Comparison of ENCODE assay signal across 8 cellular contexts in genomic region chr16:67191995-67192681, GRCh38. TPM values are rescaled to one million over a fixed set of nuclear protein-coding genes. Genes with fewer than 3 reads are reported as not detected.
DNase-seq lines count a peak whose midpoint lies in the region; ATAC-seq and TF ChIP-seq lines count a peak whose summit lies in the region.

TSS of gene E2F4 (plus strand) at chr16:67192155. CDS start at chr16:67192228, 73 bp downstream.

- peak within 1 kb of the TSS; percentile 19 for H2BK15ac ChIP-seq in neuronal stem cell (ENCODE audit: low read length)

- peak within 1 kb of the TSS; percentile 94 for H3K18ac ChIP-seq in neuronal stem cell (ENCODE audit: low read length)

- H2AFZ ChIP-seq in Loucy (ENCODE audit: low read length) = peak within 1 kb of the TSS; percentile 71
- peak within 1 kb of the TSS; percentile 78 for H2AFZ ChIP-seq in neuronal stem cell (ENCODE audit: low read length)

- H3K4me1 ChIP-seq in Loucy (ENCODE audit: insufficient read depth, low read length, poor library complexity, severe bottlenecking) (peaks cover 21% of the 10 kb centered on the region), SJCRH30 (peaks cover 16% of the 10 kb centered on the region), foreskin keratinocyte (peaks cover 8% of the 10 kb centered on the region), neuronal stem cell (ENCODE audit: control insufficient read depth in 2 of 2, insufficient read depth in 1 of 2, low read depth in 1 of 2, low read length in 2 of 2) (peaks cover 11 to 20% of the 10 kb centered on the region in 2 donors), subcutaneous abdominal adipose tissue (ENCODE audit: control insufficient read depth in 5 of 5, insufficient read depth in 5 of 5, low read length in 5 of 5) (peaks cover 18 to 52% (median 27%) of the 10 kb centered on the region in 5 donors)

- H3K9ac ChIP-seq in Loucy (ENCODE audit: low read depth, low read length, poor library complexity, severe bottlenecking) (peak within 1 kb of the TSS; percentile 94), neuronal stem cell (ENCODE audit: low read depth, low read length, poor library complexity) (peak within 1 kb of the TSS; percentile 100), subcutaneous abdominal adipose tissue (ENCODE audit: low read length in 5 of 5) (peak within 1 kb of the TSS; percentile 84 to 100 (median 96))

- H3K79me2 ChIP-seq in Loucy (ENCODE audit: insufficient read depth, low read length) = peaks cover 50% of the 10 kb centered on the region

- H3K79me1 ChIP-seq in neuronal stem cell (ENCODE audit: low read depth, low read length) = peaks cover 9% of the 10 kb centered on the region

- no peaks in the 10 kb centered on the region for H3K9me2 ChIP-seq in Loucy (replicated peaks; ENCODE audit: low read depth, low read length)

- H3K36me3 ChIP-seq in Loucy (ENCODE audit: insufficient read depth, low read length) = peaks cover 28% of the 10 kb centered on the region; the same call in 1 of the 2 replicates
- H3K36me3 ChIP-seq in SJCRH30 = peaks cover 36% of the 10 kb centered on the region
- peaks cover 35 to 41% of the 10 kb centered on the region in 2 donors for H3K36me3 ChIP-seq in neuronal stem cell (replicated peaks in 1 of 2; ENCODE audit: control insufficient read depth in 2 of 2, insufficient read depth in 2 of 2, low read length in 2 of 2)
- H3K36me3 ChIP-seq in subcutaneous abdominal adipose tissue (ENCODE audit: control insufficient read depth in 5 of 5, insufficient read depth in 5 of 5, low read length in 5 of 5) = peaks cover 0 to 40% (median 34%) of the 10 kb centered on the region in 5 donors

- H3K23ac ChIP-seq in neuronal stem cell (ENCODE audit: low read depth, low read length, poor library complexity) = peak within 1 kb of the TSS; percentile 94

- H2BK120ac ChIP-seq in neuronal stem cell (ENCODE audit: low read depth, low read length) = no peak within 1 kb of the TSS

- H3K9me3 ChIP-seq in Loucy (ENCODE audit: insufficient read depth, low read depth, low read length) (no peaks in the 10 kb centered on the region), SJCRH30 (replicated peaks) (no peaks in the 10 kb centered on the region), neuronal stem cell (replicated peaks in 1 of 2; ENCODE audit: control insufficient read depth in 2 of 2, insufficient read depth in 1 of 2, low read depth in 1 of 2, low read length in 2 of 2) (no peaks in the 10 kb centered on the region), subcutaneous abdominal adipose tissue (ENCODE audit: control insufficient read depth in 5 of 5, low read length in 5 of 5) (no peaks in the 10 kb centered on the region)

- no peak within 1 kb of the TSS for H4K91ac ChIP-seq in neuronal stem cell (ENCODE audit: low read depth, low read length, poor library complexity)

- peak; percentile 88 for ATAC-seq in foreskin keratinocyte

- H4K20me1 ChIP-seq in Loucy (ENCODE audit: insufficient read depth, low read length, poor library complexity, severe bottlenecking) = peaks cover 32% of the 10 kb centered on the region

- TF ChIP-seq CTCF in Loucy (conservative IDR thresholded peaks at IDR 0.05; ENCODE audit: low read length) (no peak), foreskin keratinocyte (conservative IDR thresholded peaks at IDR 0.05) (peak; percentile 4)

- no peak within 1 kb of the TSS for H3K4ac ChIP-seq in neuronal stem cell (ENCODE audit: low read length)

- H3K27me3 ChIP-seq in Loucy (ENCODE audit: insufficient read depth, low read length, poor library complexity, severe bottlenecking) (no peaks in the 10 kb centered on the region), SJCRH30 (no peaks in the 10 kb centered on the region), foreskin keratinocyte (no peaks in the 10 kb centered on the region), neuronal stem cell (ENCODE audit: control insufficient read depth in 3 of 3, insufficient read depth in 3 of 3, low read depth in 1 of 3, low read length in 3 of 3) (peaks cover 0 to under 1% (median 0%) of the 10 kb centered on the region in 3 experiments), subcutaneous abdominal adipose tissue (ENCODE audit: control insufficient read depth in 5 of 5, insufficient read depth in 4 of 5, low read length in 5 of 5) (no peaks in the 10 kb centered on the region)

- peak within 1 kb of the TSS; percentile 44 for H3K27ac ChIP-seq in SJCRH30
- peak within 1 kb of the TSS; percentile 66 for H3K27ac ChIP-seq in foreskin keratinocyte
- no peak within 1 kb of the TSS for H3K27ac ChIP-seq in neuronal stem cell (replicated peaks; ENCODE audit: low read length)
- peak within 1 kb of the TSS; percentile 79 for H3K27ac ChIP-seq in subcutaneous abdominal adipose tissue (ENCODE audit: low read depth, low read length)

- peak within 1 kb of the TSS; percentile 79 for H2BK5ac ChIP-seq in neuronal stem cell (ENCODE audit: low read length)

- peak within 1 kb of the TSS; percentile 97 for H3K4me2 ChIP-seq in Loucy (ENCODE audit: low read depth, low read length, poor library complexity, severe bottlenecking)
- H3K4me2 ChIP-seq in neuronal stem cell (ENCODE audit: insufficient read depth, low read length, poor library complexity, severe bottlenecking) = peak within 1 kb of the TSS; percentile 88

- H3K14ac ChIP-seq in neuronal stem cell (ENCODE audit: low read length) = peak within 1 kb of the TSS; percentile 90

- H4K8ac ChIP-seq in neuronal stem cell (ENCODE audit: low read depth, low read length) = no peak within 1 kb of the TSS

- no peaks in the 10 kb centered on the region for H3F3A ChIP-seq in Loucy (ENCODE audit: low read depth)

- DNase-seq in ELR (ENCODE audit: low read depth) (peak; percentile 96), GOT3 (lab: John Stamatoyannopoulos, UW) (peak; percentile 41), SJCRH30 (peak; percentile 93 to 96), foreskin keratinocyte (peak in 1 of 2 donors; percentile 77), neuronal stem cell (ENCODE audit: low spot score) (peak; percentile 81)
- peak; percentile 77 for DNase-seq in activated gamma-delta T cell treated with anti-CD3 and anti-CD28 coated beads, Interleukin-2, amount 50 U/mL, for 16 hours (ENCODE audit: low read depth)

- H3K4me3 ChIP-seq in Loucy (ENCODE audit: low read length, poor library complexity, severe bottlenecking) (peak within 1 kb of the TSS; percentile 98), SJCRH30 (peak within 1 kb of the TSS; percentile 92), neuronal stem cell (ENCODE audit: low read length in 2 of 2) (peak within 1 kb of the TSS; percentile 95 to 99), subcutaneous abdominal adipose tissue (ENCODE audit: low read depth in 1 of 5, low read length in 5 of 5) (peak within 1 kb of the TSS; percentile 75 to 98 (median 95))

- WGBS in neuronal stem cell (ENCODE audit: extremely low coverage in 2 of 2, insufficient read length in 2 of 2, insufficient replicate concordance in 1 of 2), 2 donors = no CpG with 5 or more reads among the region's 54 CpGs

- H2BK12ac ChIP-seq in neuronal stem cell (ENCODE audit: low read length) = no peak within 1 kb of the TSS

- H2AK5ac ChIP-seq in neuronal stem cell (ENCODE audit: low read depth, low read length) = peak within 1 kb of the TSS; percentile 99

RNA-seq across cellular contexts. Expression of gene E2F4, which starts in this region (rescaled TPM):
- 134 and 141 TPM in 2 replicates for total RNA-seq in SJCRH30 (2014; rRNA removed; shearing (Covaris generic))
- total RNA-seq in foreskin keratinocyte = 94.1 and 96.9 TPM in 2 replicates
- polyA plus RNA-seq in foreskin keratinocyte = 74.1 and 82.2 TPM in 2 replicates
- polyA plus RNA-seq in neuronal stem cell (2013, experiment 1 of 2) = 43.7 TPM
- 41.6 TPM for polyA plus RNA-seq in neuronal stem cell (2013, experiment 2 of 2)
